In genomic region chr4:75514131-75514948, GRCh38 we compare ENCODE assay signal across 8 cellular contexts. TPM values are rescaled to one million over a fixed set of nuclear protein-coding genes. Genes with fewer than 3 reads are reported as not detected.
DNase-seq lines count a peak whose midpoint lies in the region; TF ChIP-seq lines count a peak whose summit lies in the region.

TSS of gene RCHY1 (minus strand) at chr4:75514403. CDS start at chr4:75514286, 117 bp downstream.
TSS of gene THAP6 (plus strand) at chr4:75514473. CDS start at chr4:75515453, 980 bp downstream.

- DNase-seq in G401 (ENCODE audit: low spot score) (peak; percentile 98), HAP-1 (ENCODE audit: low spot score in 2 of 2) (peak; percentile 97 to 98), MM.1S (peak; percentile 97), SIG-M5 (lab: John Stamatoyannopoulos, UW) (peak; percentile 74), activated gamma-delta T cell (lab: John Stamatoyannopoulos, UW) (peak; percentile 75), foreskin fibroblast (peak; percentile 94 to 98)

- H3K9me2 ChIP-seq in MM.1S (replicated peaks; ENCODE audit: insufficient read depth, low read length) = no peaks in the 10 kb centered on the region

- peaks cover 54% of the 10 kb centered on the region for H3K79me2 ChIP-seq in MM.1S (ENCODE audit: low read length)

- H3K4me2 ChIP-seq in MM.1S (ENCODE audit: low read depth, low read length) = peak within 1 kb of the TSS; percentile 87

- in situ Hi-C loops in G401 (cut with HindIII; ENCODE audit: low sequenced_read_pairs) (no loop called here), HAP-1 (cut with MboI; ENCODE audit: low sequenced_read_pairs) (no loop called here)

- H2AFZ ChIP-seq in MM.1S (ENCODE audit: low read length) (peak within 1 kb of the TSS; percentile 88), neuron (ENCODE audit: low read depth, low read length) (peak within 1 kb of the TSS; percentile 89)

- H3K27ac ChIP-seq in MM.1S (ENCODE audit: low read length) (peak within 1 kb of the TSS; percentile 89), subcutaneous abdominal adipose tissue (ENCODE audit: low read depth, low read length) (peak within 1 kb of the TSS; percentile 91)

- TF ChIP-seq CTCF in MM.1S (IDR thresholded peaks at IDR 0.05; ENCODE audit: low read length) (0 out of 2 replicates have a peak, but pooled peaks have one; percentile 7), foreskin fibroblast (IDR thresholded peaks at IDR 0.05; ENCODE audit: low read depth, low read length) (no peak)

- peaks cover 29% of the 10 kb centered on the region for H3K4me1 ChIP-seq in HAP-1
- H3K4me1 ChIP-seq in MM.1S (ENCODE audit: low read length) = peaks cover 28% of the 10 kb centered on the region
- peaks cover 28% of the 10 kb centered on the region for H3K4me1 ChIP-seq in neuron (ENCODE audit: insufficient read depth, low read length)
- peaks cover 4 to 42% (median 35%) of the 10 kb centered on the region in 5 donors for H3K4me1 ChIP-seq in subcutaneous abdominal adipose tissue (ENCODE audit: control insufficient read depth in 5 of 5, insufficient read depth in 5 of 5, low read length in 5 of 5)

- H3K36me3 ChIP-seq in HAP-1 (replicated peaks) = peaks cover 41% of the 10 kb centered on the region
- H3K36me3 ChIP-seq in MM.1S (replicated peaks; ENCODE audit: insufficient read depth, low read length) = no peaks in the 10 kb centered on the region; the same call in 1 of the 2 replicates
- H3K36me3 ChIP-seq in neuron (ENCODE audit: insufficient read depth, low read length) = peaks cover 27% of the 10 kb centered on the region
- peaks cover 2 to 22% (median 13%) of the 10 kb centered on the region in 5 donors for H3K36me3 ChIP-seq in subcutaneous abdominal adipose tissue (ENCODE audit: control insufficient read depth in 5 of 5, insufficient read depth in 5 of 5, low read length in 5 of 5)

- H3K27me3 ChIP-seq in HAP-1 (ENCODE audit: low read depth) (no peaks in the 10 kb centered on the region), MM.1S (replicated peaks; ENCODE audit: insufficient read depth, low read length) (no peaks in the 10 kb centered on the region), neuron (ENCODE audit: insufficient read depth, low read length) (no peaks in the 10 kb centered on the region), subcutaneous abdominal adipose tissue (ENCODE audit: control insufficient read depth in 5 of 5, insufficient read depth in 4 of 5, low read length in 5 of 5) (no peaks in the 10 kb centered on the region)

- H4K20me1 ChIP-seq in MM.1S (ENCODE audit: insufficient read depth, low read length) = no peaks in the 10 kb centered on the region

- H3K9ac ChIP-seq in MM.1S (ENCODE audit: low read length) (peak within 1 kb of the TSS; percentile 82), subcutaneous abdominal adipose tissue (ENCODE audit: low read length in 5 of 5) (peak within 1 kb of the TSS; percentile 62 to 91 (median 84))

- H3K9me3 ChIP-seq in HAP-1 = no peaks in the 10 kb centered on the region
- no peaks in the 10 kb centered on the region for H3K9me3 ChIP-seq in MM.1S (replicated peaks; ENCODE audit: insufficient read depth, low read length)
- H3K9me3 ChIP-seq in neuron (ENCODE audit: low read length) = peaks cover 5% of the 10 kb centered on the region
- H3K9me3 ChIP-seq in subcutaneous abdominal adipose tissue (ENCODE audit: control insufficient read depth in 5 of 5, low read length in 5 of 5) = no peaks in the 10 kb centered on the region

- H3F3A ChIP-seq in MM.1S (ENCODE audit: insufficient read depth, low read length) = peaks cover 24% of the 10 kb centered on the region

- peak within 1 kb of the TSS; percentile 91 for H3K4me3 ChIP-seq in HAP-1
- H3K4me3 ChIP-seq in MM.1S (ENCODE audit: low read length) = peak within 1 kb of the TSS; percentile 89
- H3K4me3 ChIP-seq in foreskin fibroblast (ENCODE audit: low read depth in 1 of 2, low read length in 2 of 2) = peak within 1 kb of the TSS; percentile 75 to 97
- H3K4me3 ChIP-seq in neuron (ENCODE audit: low read length) = peak within 1 kb of the TSS; percentile 90
- peak within 1 kb of the TSS; percentile 89 to 99 (median 94) for H3K4me3 ChIP-seq in subcutaneous abdominal adipose tissue (ENCODE audit: low read depth in 1 of 5, low read length in 5 of 5)

RNA-seq across cellular contexts. Expression of gene RCHY1, which starts in this region (rescaled TPM):
- total RNA-seq in G401 (2014; rRNA removed; shearing (Covaris generic)) = 26.8 and 44.1 TPM in 2 replicates

RNA-seq across cellular contexts. Expression of gene THAP6, which starts in this region (rescaled TPM):
- 7.1 and 14.1 TPM in 2 replicates for total RNA-seq in G401 (2014; rRNA removed; shearing (Covaris generic))

Comparison
In these comparisons a context has a peak if more than half of its experiments do, and no peak if none do; other contexts are left out.
1. Peak in every context shown above with its lines: DNase-seq, H3K4me3 ChIP-seq and H3K27ac ChIP-seq.